1 cellular context compared by ENCODE assay signal in genomic region chr15:78045189-78045588, GRCh38.
TF ChIP-seq lines count a peak whose summit lies in the region.

No MANE protein-coding gene starts in this region.

TF ChIP-seq in K562, 482 proteins besides CTCF, POLR2A, EP300 and RAD21:
- TF ChIP-seq HMGN3 (IDR thresholded peaks at IDR 0.05; ENCODE audit: borderline replicate concordance, extremely low read depth, insufficient read length, low read depth, low read length) (no peak), ESRRA (IDR thresholded peaks at IDR 0.05; ENCODE audit: borderline replicate concordance, low read depth) (no peak), ETS1 (conservative IDR thresholded peaks at IDR 0.05; ENCODE audit: control insufficient read depth, low read depth, low read length) (no peak), NR1H2 (CRISPR knock-in tag; IDR thresholded peaks at IDR 0.05) (no peak), ZNF740 (CRISPR knock-in tag; IDR thresholded peaks at IDR 0.05) (no peak), ZNF740 (tag; IDR thresholded peaks at IDR 0.05) (no peak), ZNF217 (CRISPR knock-in tag; IDR thresholded peaks at IDR 0.05) (no peak)
